ENCODE assay signal across 24 cellular contexts in the genomic region with DNA sequence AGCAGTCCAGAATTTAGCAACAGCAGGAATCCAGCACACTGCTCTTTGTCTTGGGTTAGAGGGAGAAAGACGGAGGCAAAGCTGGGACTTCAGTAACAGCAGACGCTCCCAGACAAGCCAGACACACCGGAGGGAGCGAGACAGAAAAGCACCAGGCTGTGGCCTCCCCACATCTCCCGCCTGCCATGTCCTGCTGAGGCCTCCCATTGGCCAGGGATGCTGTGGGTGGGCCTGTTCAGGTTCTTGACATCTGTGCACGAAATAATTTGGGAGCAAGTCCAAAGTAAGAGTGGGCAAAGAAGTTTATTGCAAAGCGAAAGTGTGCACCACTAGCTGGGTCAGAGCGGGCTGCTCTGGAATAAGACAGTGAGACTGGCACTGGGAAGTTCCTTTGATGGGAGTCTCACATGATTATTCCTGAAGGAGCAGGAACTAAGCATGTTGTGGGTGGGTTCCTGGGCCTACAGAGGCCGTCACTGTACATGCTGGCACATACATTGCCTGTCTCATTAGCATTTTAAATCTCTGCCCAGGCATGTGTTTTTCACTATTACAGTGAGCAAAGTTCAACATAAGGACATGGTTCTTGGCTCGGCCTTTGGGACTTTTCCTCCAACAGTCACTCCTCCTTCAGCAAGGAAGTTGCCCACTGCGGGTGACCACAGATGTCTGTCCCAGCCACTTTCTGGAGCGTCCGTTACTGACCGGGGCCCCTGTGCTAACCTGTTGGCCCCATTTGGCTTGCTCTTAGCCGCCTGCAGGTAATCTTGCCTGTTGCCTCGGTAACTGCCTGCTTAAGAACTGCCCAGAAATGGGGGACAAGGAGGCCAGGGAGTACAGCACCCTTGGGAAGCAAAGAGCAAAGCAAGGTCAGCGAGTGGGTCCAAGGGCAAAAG.
DNase-seq lines count a peak whose midpoint lies in the region; ATAC-seq, FAIRE-seq and TF ChIP-seq lines count a peak whose summit lies in the region.
"Had no signal": no experiment of that assay in that cellular context is flagged by ENCODE, and none has a peak within 500 bp of the region (broad histone marks: within the 10 kb centered on the region; RNA-seq: fewer than 3 reads in every experiment).

No MANE protein-coding gene starts in this region.

- H3K36me3 Mint-ChIP-seq in neural progenitor cell, result no peaks in the 10 kb centered on the region
- H3K36me3 Mint-ChIP-seq in type B pancreatic cell, result no peaks in the 10 kb centered on the region
- H3K36me3 Mint-ChIP-seq in progenitor cell of endocrine pancreas (ENCODE audit: insufficient read depth), result no peaks in the 10 kb centered on the region

- DNase-seq in NCI-H2171 treated with DMSO at 0.1 percent for 48 hours (lab: John Stamatoyannopoulos, UW), result peak; percentile 2
- DNase-seq in NCI-H2171 (lab: John Stamatoyannopoulos, UW), result no peak
- DNase-seq in GM12878 (ENCODE audit: low read depth, low spot score), result no peak
- no peak for DNase-seq in neural progenitor cell (ENCODE audit: low spot score)
- DNase-seq in type B pancreatic cell (ENCODE audit: extremely low spot score, unreplicated experiment), result no peak
- no peak for DNase-seq in stimulated activated naive CD8-positive, alpha-beta T cell treated with anti-CD3 and anti-CD28 coated beads, Interleukin-15, Interleukin-2, amounts not matched to agents 100 U/mL and 50 U/mL, for 24 hours
- DNase-seq in progenitor cell of endocrine pancreas (ENCODE audit: low spot score, unreplicated experiment), result no peak
- no peak for DNase-seq in HuH-7 (ENCODE audit: low spot score)
- DNase-seq: 8988T; activated T-cell treated with anti-CD3 and anti-CD28 coated beads for 4 hours; AML-193; CD4-positive, alpha-beta T cell; left ventricle myocardium inferior; NCI-H1048; NCI-H187 treated with DMSO at 0.1 percent for 48 hours; NCI-H226; NCI-H774; Right ventricle myocardium superior; spleen had no signal

- intact Hi-C loops in GM12878 (cut with micrococcal nuclease; ENCODE audit: unreplicated experiment), result no loop called here

- no peak for TF ChIP-seq EP300 in GM12878 (IDR thresholded peaks at IDR 0.05; ENCODE audit: borderline replicate concordance in 1 of 2, control insufficient read depth in 1 of 2, low read depth in 2 of 2, low read length in 2 of 2)

- no TSS peak for BruUV-seq in GM12878 (replicated peaks; lab: Mats Ljungman, UMichigan)

- CTCF ChIA-PET in GM12878 (lab: Yijun Ruan, JAX), result interaction anchor here (0.6 kb wide), 1 partner anchor 50 kb away, joined by 3 read pairs; no protein-coding TSS in a partner anchor

- no peaks in the 10 kb centered on the region for H3F3A ChIP-seq in neural progenitor cell (ENCODE audit: low read depth)

- no peaks in the 10 kb centered on the region for H4K20me1 ChIP-seq in GM12878 (ENCODE audit: control insufficient read depth, insufficient read depth)
- H4K20me1 ChIP-seq in neural progenitor cell (ENCODE audit: low read depth), result no peaks in the 10 kb centered on the region

- H3K79me2 ChIP-seq in GM12878 (ENCODE audit: control insufficient read depth, insufficient read depth, low read length) (no peaks in the 10 kb centered on the region), neural progenitor cell (ENCODE audit: low read depth) (no peaks in the 10 kb centered on the region)

- no peak for TF ChIP-seq RAD21 in GM12878 (IDR thresholded peaks at IDR 0.05; ENCODE audit: insufficient read depth, low read depth, low read length)

- no peak for TF ChIP-seq CTCF in GM12878 (IDR thresholded peaks at IDR 0.05 in 2 of 3, conservative IDR thresholded peaks at IDR 0.05 in 1 of 3; ENCODE audit: control insufficient read depth in 2 of 3, extremely low read depth in 1 of 3, insufficient read depth in 1 of 3, low read depth in 3 of 3, low read length in 3 of 3)
- TF ChIP-seq CTCF in neural progenitor cell (IDR thresholded peaks at IDR 0.05), result no peak
- no peak for TF ChIP-seq CTCF in type B pancreatic cell (conservative IDR thresholded peaks at IDR 0.05)
- no peak for TF ChIP-seq CTCF in progenitor cell of endocrine pancreas (IDR thresholded peaks at IDR 0.05; ENCODE audit: unreplicated experiment)

- no peak overlapping the region for H3K9ac ChIP-seq in GM12878 (ENCODE audit: control insufficient read depth, insufficient read depth, low read length)
- no peak overlapping the region for H3K9ac ChIP-seq in neural progenitor cell

- H3K27me3 ChIP-seq in GM12878 (replicated peaks in 1 of 2; ENCODE audit: control insufficient read depth in 2 of 2, insufficient read depth in 2 of 2, low read length in 1 of 2) (no peaks in the 10 kb centered on the region), neural progenitor cell (no peaks in the 10 kb centered on the region)
- H3K27me3 ChIP-seq: spleen had no signal

- in situ Hi-C loops in GM12878 (cut with MboI), result no loop called here

- ATAC-seq in GM12878, result peak; percentile 44; the same call in 1 of the 3 replicates
- no peak for ATAC-seq in stimulated activated naive CD8-positive, alpha-beta T cell treated with anti-CD3 and anti-CD28 coated beads, Interleukin-15, Interleukin-2, amounts not matched to agents 100 U/mL and 50 U/mL, for 24 hours
- ATAC-seq: HepG2 had no signal

- peaks cover 16% of the 10 kb centered on the region for H3K27me3 Mint-ChIP-seq in neural progenitor cell (ENCODE audit: insufficient read depth, low read depth)
- peaks cover 5% of the 10 kb centered on the region for H3K27me3 Mint-ChIP-seq in type B pancreatic cell
- H3K27me3 Mint-ChIP-seq in progenitor cell of endocrine pancreas, result peaks cover 3% of the 10 kb centered on the region

- H3K27ac Mint-ChIP-seq in neural progenitor cell (peak overlapping the region; percentile 29), type B pancreatic cell (peak overlapping the region; percentile 24), progenitor cell of endocrine pancreas (no peak overlapping the region)
- H3K27ac Mint-ChIP-seq: CD4-positive, alpha-beta T cell; T-helper 2 cell treated with Interferon-gamma antibody and Interleukin-4, amounts not matched to agents 5 μg/mL and 100 μg/mL, for 36 hours had no signal

- no peaks in the 10 kb centered on the region for H3K36me3 ChIP-seq in GM12878 (ENCODE audit: control insufficient read depth in 2 of 2, insufficient read depth in 2 of 2, low read length in 1 of 2)
- H3K36me3 ChIP-seq in neural progenitor cell, result no peaks in the 10 kb centered on the region
- H3K36me3 ChIP-seq: left ventricle myocardium inferior, spleen had no signal

- H3K4me3 Mint-ChIP-seq in neural progenitor cell, result no peak overlapping the region
- H3K4me3 Mint-ChIP-seq in type B pancreatic cell, result no peak overlapping the region
- H3K4me3 Mint-ChIP-seq in progenitor cell of endocrine pancreas (ENCODE audit: low read depth), result no peak overlapping the region
- H3K4me3 Mint-ChIP-seq: CD4-positive, alpha-beta T cell; T-helper 2 cell treated with Interferon-gamma antibody and Interleukin-4, amounts not matched to agents 5 μg/mL and 100 μg/mL, for 36 hours had no signal

- SMC1A ChIA-PET in GM12878 (lab: Charles Lee; ENCODE audit: uncharacterized antibody, unreplicated experiment), result no interaction called here

- no peak for TF ChIP-seq POLR2A in GM12878 (IDR thresholded peaks at IDR 0.05; ENCODE audit: low read depth, low read length)

- H2AFZ ChIP-seq in GM12878 (ENCODE audit: control insufficient read depth, low read depth, low read length) (no peak overlapping the region), neural progenitor cell (replicated peaks) (no peak overlapping the region)

- H3K4me2 ChIP-seq in GM12878 (ENCODE audit: control insufficient read depth, insufficient read depth) (no peak overlapping the region), neural progenitor cell (no peak overlapping the region)

- RAD21 ChIA-PET in GM12878 (lab: Charles Lee; ENCODE audit: unreplicated experiment), result no interaction called here

- H3K4me1 Mint-ChIP-seq in neural progenitor cell, result peaks cover 29% of the 10 kb centered on the region
- H3K4me1 Mint-ChIP-seq in type B pancreatic cell (ENCODE audit: unreplicated experiment), result peaks cover 9% of the 10 kb centered on the region
- H3K4me1 Mint-ChIP-seq in progenitor cell of endocrine pancreas (ENCODE audit: low read depth), result no peaks in the 10 kb centered on the region

- POLR2A ChIA-PET in GM12878 (lab: Charles Lee), result no interaction called here

- no peak for FAIRE-seq in GM12878 (lab: Jason Lieb, UNC)
- FAIRE-seq: GM19239, H54, HepG2, islet of Langerhans had no signal

- no peak overlapping the region for H3K27ac ChIP-seq in GM12878 (ENCODE audit: control insufficient read depth, insufficient read depth)
- no peak overlapping the region for H3K27ac ChIP-seq in neural progenitor cell
- H3K27ac ChIP-seq: left ventricle myocardium inferior, spleen had no signal

- no peaks in the 10 kb centered on the region; the same call in 2 of the 3 replicates for H3K9me3 ChIP-seq in GM12878 (replicated peaks; ENCODE audit: control insufficient read depth, insufficient read depth, low read length)
- no peaks in the 10 kb centered on the region for H3K9me3 ChIP-seq in neural progenitor cell (ENCODE audit: low read depth)
- H3K9me3 ChIP-seq: left ventricle myocardium inferior, spleen had no signal

- H3K4me1 ChIP-seq in GM12878 (ENCODE audit: control insufficient read depth, insufficient read depth, low read length) (no peaks in the 10 kb centered on the region), neural progenitor cell (no peaks in the 10 kb centered on the region)
- H3K4me1 ChIP-seq: left ventricle myocardium inferior, spleen had no signal

- H3K4me3 ChIP-seq in GM12878 (no peak overlapping the region), neural progenitor cell (no peak overlapping the region)
- H3K4me3 ChIP-seq: left ventricle myocardium inferior, spleen had no signal

- WGBS in GM12878 (ENCODE audit: insufficient coverage, insufficient replicate concordance, low lambda C conversion rate, missing lambda C conversion rate), result 53% methylated on average over 17 of the region's 17 CpGs

- H3K9me3 Mint-ChIP-seq in neural progenitor cell, result peaks cover 2% of the 10 kb centered on the region
- no peaks in the 10 kb centered on the region for H3K9me3 Mint-ChIP-seq in type B pancreatic cell
- H3K9me3 Mint-ChIP-seq in progenitor cell of endocrine pancreas (ENCODE audit: low read depth), result no peaks in the 10 kb centered on the region
- H3K9me3 Mint-ChIP-seq: CD4-positive, alpha-beta T cell; T-helper 2 cell treated with Interferon-gamma antibody and Interleukin-4, amounts not matched to agents 5 μg/mL and 100 μg/mL, for 36 hours had no signal

TF ChIP-seq in GM12878, 131 proteins besides CTCF, POLR2A, EP300 and RAD21 (continues in another document):
- no peak for TF ChIP-seq ZNF384 (IDR thresholded peaks at IDR 0.05; ENCODE audit: borderline replicate concordance, low read depth, low read length)
